8 cellular contexts compared by ENCODE assay signal in genomic region chr3:149812606-149813366, GRCh38. TPM values are rescaled to one million over a fixed set of nuclear protein-coding genes. Genes with fewer than 3 reads are reported as not detected.
DNase-seq lines count a peak whose midpoint lies in the region; ATAC-seq and TF ChIP-seq lines count a peak whose summit lies in the region.

Gene RNF13, plus strand, starts transcription at chr3:149813215. Its CDS starts 32,812 bp downstream, at chr3:149846027.

- H3K36me3 ChIP-seq in heart right ventricle (no peaks in the 10 kb centered on the region), upper lobe of left lung (no peaks in the 10 kb centered on the region)

- peaks cover 0 to 51% (median 42%) of the 10 kb centered on the region in 9 donors for H3K4me1 ChIP-seq in heart right ventricle
- H3K4me1 ChIP-seq in upper lobe of left lung, result peaks cover 29 to 38% (median 32%) of the 10 kb centered on the region in 4 donors

- H3K4me3 Mint-ChIP-seq in T-helper 1 cell treated with Interleukin-12 subunit alpha and Interleukin-12 subunit beta and Interleukin-4 antibody, amounts not matched to agents 30 μg/mL and 1 μg/mL, for 36 hours, result peak within 1 kb of the TSS; percentile 95

- peak in 1 of 4 donors; percentile 50 for TF ChIP-seq EP300 in upper lobe of left lung (IDR thresholded peaks at IDR 0.05)

- H3K36me3 Mint-ChIP-seq in T-helper 1 cell treated with Interleukin-12 subunit alpha and Interleukin-12 subunit beta and Interleukin-4 antibody, amounts not matched to agents 30 μg/mL and 1 μg/mL, for 36 hours (ENCODE audit: low read depth), result peaks cover 1% of the 10 kb centered on the region

- H3K4me1 Mint-ChIP-seq in T-helper 1 cell treated with Interleukin-12 subunit alpha and Interleukin-12 subunit beta and Interleukin-4 antibody, amounts not matched to agents 30 μg/mL and 1 μg/mL, for 36 hours (ENCODE audit: low read depth), result peaks cover 43% of the 10 kb centered on the region

- ATAC-seq in GM18499 (IDR thresholded peaks at IDR 0.05; ENCODE audit: insufficient read depth, unreplicated experiment) (peak; percentile 74), HG02938 (IDR thresholded peaks at IDR 0.05; ENCODE audit: unreplicated experiment) (peak; percentile 92), heart right ventricle (peak; percentile 96 to 98 (median 98)), upper lobe of left lung (ENCODE audit: low FRiP score in 2 of 2) (peak; percentile 96 to 98)

- no peaks in the 10 kb centered on the region for H3K9me3 Mint-ChIP-seq in T-helper 1 cell treated with Interleukin-12 subunit alpha and Interleukin-12 subunit beta and Interleukin-4 antibody, amounts not matched to agents 30 μg/mL and 1 μg/mL, for 36 hours

- H3K27ac ChIP-seq in heart right ventricle (peak within 1 kb of the TSS; percentile 94 to 99 (median 98)), upper lobe of left lung (peak within 1 kb of the TSS; percentile 96 to 98 (median 98))

- TF ChIP-seq CTCF in heart right ventricle (IDR thresholded peaks at IDR 0.05) (no peak), upper lobe of left lung (IDR thresholded peaks at IDR 0.05) (no peak)

- TF ChIP-seq POLR2A in upper lobe of left lung (IDR thresholded peaks at IDR 0.05), result peak; percentile 72 to 95 (median 86)

- H3K27me3 ChIP-seq in heart right ventricle (no peaks in the 10 kb centered on the region), upper lobe of left lung (no peaks in the 10 kb centered on the region)

- H3K27ac Mint-ChIP-seq in T-helper 1 cell treated with Interleukin-12 subunit alpha and Interleukin-12 subunit beta and Interleukin-4 antibody, amounts not matched to agents 30 μg/mL and 1 μg/mL, for 36 hours, result peak within 1 kb of the TSS; percentile 99

- DNase-seq in NCI-H1694 treated with DMSO at 0.1 percent for 48 hours (lab: John Stamatoyannopoulos, UW) (peak; percentile 81), amniotic stem cell (lab: John Stamatoyannopoulos, UW) (peak; percentile 92), heart right ventricle (peak; percentile 96 to 98), posterior vena cava (ENCODE audit: low spot score) (peak; percentile 99), upper lobe of left lung (peak; percentile 98)

- H3K4me3 ChIP-seq in heart right ventricle (peak within 1 kb of the TSS; percentile 60 to 84 (median 80)), upper lobe of left lung (peak within 1 kb of the TSS; percentile 61 to 86 (median 77))

- no peaks in the 10 kb centered on the region for H3K9me3 ChIP-seq in heart right ventricle
- no peaks in the 10 kb centered on the region for H3K9me3 ChIP-seq in upper lobe of left lung

- intact Hi-C loops in heart right ventricle (cut with DNase I) (loop anchor here in 3 of 10 donors (5.0 kb wide), 2 partner anchors 45 to 60 kb away; partner anchors contain the start of gene COMMD2 (in 2 of the 3)), posterior vena cava (cut with DNase I) (no loop called here)

- H3K27me3 Mint-ChIP-seq in T-helper 1 cell treated with Interleukin-12 subunit alpha and Interleukin-12 subunit beta and Interleukin-4 antibody, amounts not matched to agents 30 μg/mL and 1 μg/mL, for 36 hours (ENCODE audit: low read depth), result peaks cover 12% of the 10 kb centered on the region

- 0% methylated on average over 56 of the region's 56 CpGs for WGBS in heart right ventricle, 2 donors
- 0% methylated on average over 21 to 56 of the region's 56 CpGs for WGBS in upper lobe of left lung, 2 donors

RNA-seq across cellular contexts. Expression of gene RNF13, which starts in this region (rescaled TPM):
- total RNA-seq in heart right ventricle (10 to 100 TPM; 46.6 to 72.3 (median 55.5) TPM), posterior vena cava (10 to 100 TPM; 77.9 to 78.5 TPM), upper lobe of left lung (100 to 1,000 TPM in 3 of 6 donors, 10 to 100 TPM in 3; 50.2 to 136 (median 101) TPM)
- 10 to 100 TPM; 24.8 to 36.4 TPM for polyA plus RNA-seq in heart right ventricle

Comparison
In these comparisons a context has a peak if more than half of its experiments do, and no peak if none do; other contexts are left out.
1. Peak in every context shown above with its lines: DNase-seq, ATAC-seq, H3K4me3 ChIP-seq and H3K27ac ChIP-seq.